Comparison of ENCODE assay signal across 11 cellular contexts in genomic region chr17:42568341-42569111, GRCh38. TPM values are rescaled to one million over a fixed set of nuclear protein-coding genes. Genes with fewer than 3 reads are reported as not detected.
DNase-seq lines count a peak whose midpoint lies in the region; ATAC-seq and TF ChIP-seq lines count a peak whose summit lies in the region.
"Had no signal": no experiment of that assay in that cellular context is flagged by ENCODE, and none has a peak within 500 bp of the region (broad histone marks: within the 10 kb centered on the region; RNA-seq: fewer than 3 reads in every experiment).

No MANE protein-coding gene starts in this region.

- peaks cover 92% of the 10 kb centered on the region for H3K36me3 ChIP-seq in DND-41 (ENCODE audit: insufficient read depth, low read length)
- peaks cover 23% of the 10 kb centered on the region for H3K36me3 ChIP-seq in PC-9 (ENCODE audit: low read depth)
- peaks cover 12 to 74% of the 10 kb centered on the region in 2 donors for H3K36me3 ChIP-seq in psoas muscle (ENCODE audit: insufficient read depth in 1 of 2, low read depth in 1 of 2)

- no peak for DNase-seq in DND-41
- no peak for DNase-seq in PC-9
- no peak for DNase-seq in epithelial cell of prostate (ENCODE audit: low read depth, low spot score)
- DNase-seq in psoas muscle = no peak
- no peak for DNase-seq in T-helper 9 cell
- DNase-seq in H4 (ENCODE audit: low spot score) = no peak
- no peak for DNase-seq in D341Med (ENCODE audit: low spot score)
- DNase-seq: erythroblast, left lung, NCI-H2227 treated with DMSO at 0.1 percent for 48 hours had no signal

- H3K27me3 ChIP-seq in DND-41 (ENCODE audit: insufficient read depth, low read length, poor library complexity) (no peaks in the 10 kb centered on the region), PC-9 (ENCODE audit: insufficient read depth, low read depth) (no peaks in the 10 kb centered on the region), psoas muscle (ENCODE audit: insufficient read depth in 3 of 3, low read length in 2 of 3) (no peaks in the 10 kb centered on the region)
- H3K27me3 ChIP-seq: left lung had no signal

- H3K9me3 ChIP-seq in DND-41 (ENCODE audit: insufficient read depth, low read length, severe bottlenecking) (no peaks in the 10 kb centered on the region), PC-9 (ENCODE audit: insufficient read depth, low read depth) (no peaks in the 10 kb centered on the region), psoas muscle (no peaks in the 10 kb centered on the region)
- H3K9me3 ChIP-seq: left lung had no signal

- WGBS in psoas muscle, 3 donors = 84 to 85% (median 85%) methylated on average over 14 of the region's 14 CpGs

- H3K4me3 ChIP-seq in DND-41 (ENCODE audit: low read depth in 1 of 2, low read length in 2 of 2) (peak overlapping the region in 1 of 2 experiments; percentile 36; a peak in 1 of 4 replicates), PC-9 (no peak overlapping the region), psoas muscle (no peak overlapping the region)

- ATAC-seq in DND-41 (ENCODE audit: insufficient read depth, low read depth) = no peak
- ATAC-seq in psoas muscle = no peak
- ATAC-seq in HG03571 (IDR thresholded peaks at IDR 0.05; ENCODE audit: unreplicated experiment) = no peak

- H3K9me2 ChIP-seq in PC-9 (ENCODE audit: insufficient read depth) = no peaks in the 10 kb centered on the region

- H4K20me1 ChIP-seq in DND-41 (ENCODE audit: insufficient read depth, low read length) = peaks cover 22% of the 10 kb centered on the region; the same call in 1 of the 2 replicates
- no peaks in the 10 kb centered on the region for H4K20me1 ChIP-seq in PC-9 (ENCODE audit: insufficient read depth)

- POLR2A ChIA-PET in PC-9 (lab: Charles Lee; ENCODE audit: unreplicated experiment) = no interaction called here

- intact Hi-C loops in PC-9 (cut with micrococcal nuclease; ENCODE audit: unreplicated experiment) = no loop called here
- intact Hi-C loops in psoas muscle (cut with DNase I) = no loop called here

- H3K4me1 ChIP-seq in DND-41 (ENCODE audit: insufficient read depth, low read length) (peaks cover 66% of the 10 kb centered on the region), PC-9 (replicated peaks; ENCODE audit: insufficient read depth) (peaks cover 21% of the 10 kb centered on the region), psoas muscle (peaks cover 15% of the 10 kb centered on the region)

- no peak overlapping the region for H2AFZ ChIP-seq in DND-41 (ENCODE audit: low read depth, low read length)
- H2AFZ ChIP-seq in PC-9 = no peak overlapping the region

- H3K79me2 ChIP-seq in DND-41 (ENCODE audit: insufficient read depth, low read length) (peaks cover 74% of the 10 kb centered on the region), PC-9 (ENCODE audit: low read depth) (peaks cover 42% of the 10 kb centered on the region)

- no peak for TF ChIP-seq CTCF in DND-41 (IDR thresholded peaks at IDR 0.05; ENCODE audit: borderline replicate concordance, extremely low read depth, low read length, poor library complexity, severe bottlenecking)
- TF ChIP-seq CTCF in PC-9 (conservative IDR thresholded peaks at IDR 0.05) = no peak
- TF ChIP-seq CTCF in psoas muscle (IDR thresholded peaks at IDR 0.05) = no peak

- H3F3A ChIP-seq in PC-9 (ENCODE audit: insufficient read depth, low read depth) = peaks cover 58% of the 10 kb centered on the region

- H3K4me2 ChIP-seq in DND-41 (ENCODE audit: insufficient read depth, low read length) (peak overlapping the region; percentile 95), PC-9 (peak overlapping the region; percentile 78; the same call in 1 of the 2 replicates)

- CTCF ChIA-PET in PC-9 (lab: Charles Lee) = interaction anchor here (0.5 kb wide), 1 partner anchor 362 kb away, joined by 4 read pairs; no protein-coding TSS in a partner anchor

- BruUV-seq in PC-9 (replicated peaks; lab: Mats Ljungman, UMichigan) = no TSS peak

- H3K27ac ChIP-seq in DND-41 (ENCODE audit: low read length) = 0 out of 2 replicates have a peak overlapping the region, but pooled peaks have one; percentile 26
- H3K27ac ChIP-seq in PC-9 = no peak overlapping the region
- peak overlapping the region; percentile 85 for H3K27ac ChIP-seq in epithelial cell of prostate
- H3K27ac ChIP-seq in psoas muscle = peak overlapping the region; percentile 96

- peak overlapping the region; percentile 17; the same call in 1 of the 2 replicates for H3K9ac ChIP-seq in DND-41 (ENCODE audit: low read depth, low read length)

RNA-seq across cellular contexts. Expression of gene MLX, which starts 1.6 kb away (rescaled TPM):
- 20.0 and 26.0 TPM in 2 replicates for total RNA-seq in PC-9 (2021)
- 10 to 100 TPM; 45.2 to 67.9 (median 55.2) TPM for total RNA-seq in psoas muscle
- polyA plus RNA-seq in psoas muscle = 100 to 1,000 TPM in 1 of 3 donors, 10 to 100 TPM in 2; 71.0 to 108 (median 89.2) TPM
- 23.2 and 31.9 TPM in 2 replicates for total RNA-seq in H4 (2014; rRNA removed; shearing (Covaris generic))

RNA-seq across cellular contexts. Expression of gene COASY, which starts 6.6 kb away (rescaled TPM):
- total RNA-seq in PC-9 (2021) (133 and 152 TPM in 2 replicates), psoas muscle (10 to 100 TPM; 31.6 to 45.4 (median 37.0) TPM)
- polyA plus RNA-seq in psoas muscle = 100 to 1,000 TPM in 1 of 3 donors, 10 to 100 TPM in 2; 41.0 to 141 (median 73.5) TPM
- total RNA-seq in H4 (2014; rRNA removed; shearing (Covaris generic)) = 26.8 and 31.9 TPM in 2 replicates

RNA-seq across cellular contexts. Expression of gene PSMC3IP, which starts 9.0 kb away (rescaled TPM):
- total RNA-seq in PC-9 (2021) (10.2 and 13.4 TPM in 2 replicates), psoas muscle (1 to 10 TPM in 2 of 4 donors, under 1 TPM in 2; 0.26 to 3.3 (median 1.4) TPM)
- polyA plus RNA-seq in psoas muscle = 10 to 100 TPM in 1 of 3 donors, 1 to 10 TPM in 2; 3.8 to 13.3 (median 5.3) TPM
- total RNA-seq in H4 (2014; rRNA removed; shearing (Covaris generic)) = 11.9 and 12.6 TPM in 2 replicates

RNA-seq across cellular contexts. Expression of gene HSD17B1, which starts 15.8 kb away (rescaled TPM):
- total RNA-seq in PC-9 (2021) = 0.90 and 1.3 TPM in 2 replicates
- total RNA-seq in psoas muscle = 1 to 10 TPM in 1 of 4 donors, under 1 TPM in 3; 0.54 to 1.2 (median 0.72) TPM
- polyA plus RNA-seq in psoas muscle = 1 to 10 TPM; 1.3 to 2.1 (median 1.7) TPM
- 0.47 and 0.48 TPM in 2 replicates for total RNA-seq in H4 (2014; rRNA removed; shearing (Covaris generic))

RNA-seq across cellular contexts. Expression of gene NAGLU, which starts 32.5 kb away (rescaled TPM):
- total RNA-seq in PC-9 (2021) (18.2 and 20.6 TPM in 2 replicates), psoas muscle (10 to 100 TPM in 3 of 4 donors, 1 to 10 TPM in 1; 9.1 to 17.8 (median 11.7) TPM)
- 10 to 100 TPM; 16.0 to 18.1 (median 17.5) TPM for polyA plus RNA-seq in psoas muscle
- 18.7 and 35.1 TPM in 2 replicates for total RNA-seq in H4 (2014; rRNA removed; shearing (Covaris generic))
